Comparison of ENCODE assay signal across 10 cellular contexts in the genomic region with DNA sequence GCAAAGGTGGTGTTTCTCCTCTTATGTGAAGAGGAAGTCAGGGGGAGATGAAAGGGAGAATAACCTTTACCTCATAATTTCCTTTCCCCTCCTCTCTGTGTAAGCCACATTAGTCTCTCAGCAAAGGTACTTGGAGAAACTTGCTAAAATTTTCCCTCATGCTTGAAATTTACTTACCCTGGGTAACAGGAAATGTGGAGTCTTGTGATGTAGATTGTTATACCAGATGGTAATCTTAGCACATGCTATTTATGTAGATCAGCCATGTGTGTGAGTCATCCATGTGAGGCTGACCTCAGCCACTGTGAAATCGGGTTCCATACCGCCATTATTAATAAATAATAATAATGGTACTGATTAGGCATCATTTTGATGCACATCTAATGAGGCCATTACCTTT.
DNase-seq lines count a peak whose midpoint lies in the region; TF ChIP-seq lines count a peak whose summit lies in the region.
"Had no signal": no experiment of that assay in that cellular context is flagged by ENCODE, and none has a peak within 500 bp of the region (broad histone marks: within the 10 kb centered on the region; RNA-seq: fewer than 3 reads in every experiment).

No MANE protein-coding gene starts in this region.

- peak overlapping the region in 3 of 7 donors; percentile 7 to 81 (median 57) for H3K27ac Mint-ChIP-seq in CD14-positive monocyte

- H3K36me3 Mint-ChIP-seq in CD14-positive monocyte: no peaks in the 10 kb centered on the region

- H3K27me3 Mint-ChIP-seq in CD14-positive monocyte (ENCODE audit: low read depth in 3 of 3): peaks cover 0 to 2% (median 1%) of the 10 kb centered on the region in 3 donors

- intact Hi-C loops in CD14-positive monocyte (cut with micrococcal nuclease): no loop called here

- H3K9me3 Mint-ChIP-seq in CD14-positive monocyte: peaks cover 0 to 2% (median 0%) of the 10 kb centered on the region in 7 donors

- peak; percentile 80 for DNase-seq in EH (ENCODE audit: low read depth)
- DNase-seq in H4 (ENCODE audit: low spot score): peak; percentile 58
- DNase-seq in NCI-H69 (lab: John Stamatoyannopoulos, UW): peak; percentile 56
- peak; percentile 26 for DNase-seq in germinal center (ENCODE audit: low spot score)
- DNase-seq in LoVo (ENCODE audit: low spot score): no peak
- DNase-seq in CD14-positive monocyte (ENCODE audit: low spot score): no peak
- DNase-seq in KG1 (lab: John Stamatoyannopoulos, UW): no peak
- DNase-seq in NCI-H2107 treated with DMSO at 0.1 percent for 48 hours (lab: John Stamatoyannopoulos, UW; ENCODE audit: unreplicated experiment): no peak
- DNase-seq: activated CD8-positive, alpha-beta memory T cell treated with anti-CD3 and anti-CD28 coated beads, Interleukin-2, amount 50 U/mL, for 4 hours; NK-92 treated with Interleukin-12 subunit alpha and Interleukin-12 subunit beta, amount 100 ng/mL, for 24 hours had no signal

- H3K4me3 Mint-ChIP-seq in CD14-positive monocyte: no peak overlapping the region

- no peak for TF ChIP-seq CTCF in CD14-positive monocyte (IDR thresholded peaks at IDR 0.05)

- H3K4me1 Mint-ChIP-seq in CD14-positive monocyte: peaks cover 27% of the 10 kb centered on the region

Comparison
In these comparisons a context has a peak if more than half of its experiments do, and no peak if none do; other contexts are left out.
1. DNase-seq: peak in EH (single experiment), H4 (single experiment), NCI-H69 (single experiment) and germinal center (single experiment); none in LoVo (single experiment), CD14-positive monocyte (single experiment), KG1 (single experiment) and NCI-H2107 treated with DMSO at 0.1 percent for 48 hours (single experiment).